In genomic region chr6:138031850-138032249, GRCh38 we compare ENCODE assay signal across 23 cellular contexts.
DNase-seq lines count a peak whose midpoint lies in the region; ATAC-seq, FAIRE-seq and TF ChIP-seq lines count a peak whose summit lies in the region.
"Had no signal": no experiment of that assay in that cellular context is flagged by ENCODE, and none has a peak within 500 bp of the region (broad histone marks: within the 10 kb centered on the region; RNA-seq: fewer than 3 reads in every experiment).

No MANE protein-coding gene starts in this region.

- no peaks in the 10 kb centered on the region for H3K9me3 Mint-ChIP-seq in activated CD8-positive, alpha-beta memory T cell treated with anti-CD3 and anti-CD28 coated beads, Interleukin-2, amount 10 ng/mL, durations not matched to agents 7 days and 5 days (ENCODE audit: low read depth)
- no peaks in the 10 kb centered on the region for H3K9me3 Mint-ChIP-seq in stimulated activated effector memory CD8-positive, alpha-beta T cell treated with anti-CD3 and anti-CD28 coated beads, Interleukin-12 subunit alpha, Interleukin-12 subunit beta, amount 100 ng/mL, for 72 hours
- no peaks in the 10 kb centered on the region for H3K9me3 Mint-ChIP-seq in activated T-cell treated with anti-CD3 and anti-CD28 coated beads, Interleukin-2, amount 50 U/mL, for 4 hours
- H3K9me3 Mint-ChIP-seq: dendritic cell treated with granulocyte-macrophage colony-stimulating factor and Interleukin-4, amounts not matched to agents 40 ng/mL and 50 ng/mL, for 4 days; memory B cell; natural killer cell treated with Interleukin-12 subunit alpha and Interleukin-12 subunit beta and Interleukin-15 and Interleukin-18, amount 100 ng/mL, for 72 hours had no signal

- ATAC-seq in activated CD8-positive, alpha-beta memory T cell treated with anti-CD3 and anti-CD28 coated beads, Interleukin-2, amount 10 ng/mL, durations not matched to agents 7 days and 5 days, result peak; percentile 20
- no peak for ATAC-seq in PC-3
- peak; percentile 88 for ATAC-seq in stimulated activated effector memory CD8-positive, alpha-beta T cell treated with anti-CD3 and anti-CD28 coated beads, Interleukin-12 subunit alpha, Interleukin-12 subunit beta, amount 100 ng/mL, for 72 hours
- ATAC-seq in activated T-cell treated with anti-CD3 and anti-CD28 coated beads, Interleukin-2, amount 50 U/mL, for 4 hours, result no peak

- TF ChIP-seq CTCF in PC-3 (conservative IDR thresholded peaks at IDR 0.05; ENCODE audit: low read depth, low read length) (no peak), esophagus muscularis mucosa (IDR thresholded peaks at IDR 0.05) (no peak)

- H3K4me3 ChIP-seq in PC-3 (ENCODE audit: low read length), result no peak overlapping the region
- peak overlapping the region in 2 of 4 donors; percentile 8 to 25 for H3K4me3 ChIP-seq in esophagus muscularis mucosa
- H3K4me3 ChIP-seq in small intestine (ENCODE audit: low read depth in 1 of 2, low read length in 2 of 2), result no peak overlapping the region
- H3K4me3 ChIP-seq: ascending aorta, thoracic aorta had no signal

- H3K4me2 ChIP-seq in PC-3 (ENCODE audit: low read length), result no peak overlapping the region

- H3K9ac ChIP-seq in PC-3 (ENCODE audit: low read length), result no peak overlapping the region

- POLR2A ChIA-PET in PC-3 (lab: Charles Lee; ENCODE audit: unreplicated experiment), result no interaction called here

- H3K27me3 ChIP-seq in PC-3 (ENCODE audit: low read length) (no peaks in the 10 kb centered on the region), esophagus muscularis mucosa (no peaks in the 10 kb centered on the region), small intestine (ENCODE audit: control insufficient read depth in 2 of 2, insufficient read depth in 2 of 2, low read length in 2 of 2) (no peaks in the 10 kb centered on the region)
- H3K27me3 ChIP-seq: ascending aorta had no signal

- no peak for DNase-seq in activated CD8-positive, alpha-beta memory T cell treated with anti-CD3 and anti-CD28 coated beads, Interleukin-2, amount 10 ng/mL, durations not matched to agents 7 days and 5 days
- no peak for DNase-seq in activated CD8-positive, alpha-beta memory T cell treated with anti-CD3 and anti-CD28 coated beads for 24 hours
- DNase-seq in PC-3 (peak; percentile 27), esophagus muscularis mucosa (ENCODE audit: extremely low spot score) (peak; percentile 42), EL (no peak), small intestine (no peak)
- DNase-seq in stimulated activated effector memory CD8-positive, alpha-beta T cell treated with anti-CD3 and anti-CD28 coated beads, Interleukin-12 subunit alpha, Interleukin-12 subunit beta, amount 100 ng/mL, for 72 hours (ENCODE audit: low spot score in 2 of 2), result no peak
- DNase-seq in activated T-cell treated with anti-CD3 and anti-CD28 coated beads, Interleukin-2, amount 50 U/mL, for 4 hours, result no peak
- DNase-seq: 8988T; activated naive CD4-positive, alpha-beta T cell treated with Interleukin-2 at 50 U/mL for 16 hours; activated T-cell treated with anti-CD3 and anti-CD28 coated beads for 4 hours; erythroblast; glutamatergic neuron; NCI-H1694; NCI-H2227 treated with DMSO at 0.1 percent for 48 hours; NK-92 treated with Interleukin-12 subunit alpha and Interleukin-12 subunit beta, amount 100 ng/mL, for 24 hours; stimulated activated CD8-positive, alpha-beta memory T cell treated with anti-CD3 and anti-CD28 coated beads, Interleukin-4, amount 100 ng/mL, for 48 hours had no signal

- H3K36me3 Mint-ChIP-seq in activated CD8-positive, alpha-beta memory T cell treated with anti-CD3 and anti-CD28 coated beads, Interleukin-2, amount 10 ng/mL, durations not matched to agents 7 days and 5 days, result no peaks in the 10 kb centered on the region
- H3K36me3 Mint-ChIP-seq in stimulated activated effector memory CD8-positive, alpha-beta T cell treated with anti-CD3 and anti-CD28 coated beads, Interleukin-12 subunit alpha, Interleukin-12 subunit beta, amount 100 ng/mL, for 72 hours, result no peaks in the 10 kb centered on the region
- no peaks in the 10 kb centered on the region for H3K36me3 Mint-ChIP-seq in activated T-cell treated with anti-CD3 and anti-CD28 coated beads, Interleukin-2, amount 50 U/mL, for 4 hours (ENCODE audit: insufficient read depth)
- H3K36me3 Mint-ChIP-seq: memory B cell; natural killer cell treated with Interleukin-12 subunit alpha and Interleukin-12 subunit beta and Interleukin-15 and Interleukin-18, amount 100 ng/mL, for 72 hours had no signal

- no peaks in the 10 kb centered on the region for H3K9me3 ChIP-seq in PC-3 (ENCODE audit: low read length)
- H3K9me3 ChIP-seq in esophagus muscularis mucosa, result no peaks in the 10 kb centered on the region
- H3K9me3 ChIP-seq in small intestine (ENCODE audit: control insufficient read depth, low read depth), result no peaks in the 10 kb centered on the region
- H3K9me3 ChIP-seq: ascending aorta, thoracic aorta had no signal

- CTCF ChIA-PET in activated CD8-positive, alpha-beta memory T cell treated with anti-CD3 and anti-CD28 coated beads, Interleukin-2, amount 10 ng/mL, durations not matched to agents 7 days and 5 days (lab: Charles Lee), result no interaction called here
- CTCF ChIA-PET in PC-3 (lab: Charles Lee), result no interaction called here

- no peak for TF ChIP-seq EP300 in esophagus muscularis mucosa (IDR thresholded peaks at IDR 0.05)

- intact Hi-C loops in PC-3 (cut with micrococcal nuclease), result no loop called here
- intact Hi-C loops in esophagus muscularis mucosa (cut with DNase I), result loop anchor here (5.0 kb wide), 1 partner anchor 55 kb away; no protein-coding TSS in a partner anchor

- WGBS in esophagus muscularis mucosa, result 58% methylated on average over 3 of the region's 3 CpGs
- 74 to 91% (median 86%) methylated on average over 3 of the region's 3 CpGs for WGBS in small intestine, 3 donors

- no peaks in the 10 kb centered on the region for H3F3A ChIP-seq in PC-3 (ENCODE audit: low read length, unreplicated experiment)

- H3K27ac ChIP-seq in PC-3 (ENCODE audit: low read length) (peak overlapping the region; percentile 44), esophagus muscularis mucosa (replicated peaks in 1 of 4) (peak overlapping the region; percentile 74 to 86 (median 78)), small intestine (ENCODE audit: low read depth in 1 of 2, low read length in 1 of 2) (no peak overlapping the region)
- H3K27ac ChIP-seq: ascending aorta, thoracic aorta had no signal

- no peak for FAIRE-seq in small intestine (lab: Jason Lieb, UNC)
- FAIRE-seq: islet of Langerhans had no signal

- H3K36me3 ChIP-seq in PC-3 (ENCODE audit: low read depth, low read length) (no peaks in the 10 kb centered on the region), esophagus muscularis mucosa (no peaks in the 10 kb centered on the region), small intestine (ENCODE audit: control insufficient read depth in 2 of 2, insufficient read depth in 2 of 2, low read length in 2 of 2) (no peaks in the 10 kb centered on the region)
- H3K36me3 ChIP-seq: ascending aorta, thoracic aorta had no signal

- no peaks in the 10 kb centered on the region for H3K9me2 ChIP-seq in PC-3 (replicated peaks; ENCODE audit: low read length)

- no peaks in the 10 kb centered on the region for H4K20me1 ChIP-seq in PC-3 (ENCODE audit: low read length)

- peaks cover 7% of the 10 kb centered on the region for H3K27me3 Mint-ChIP-seq in activated CD8-positive, alpha-beta memory T cell treated with anti-CD3 and anti-CD28 coated beads, Interleukin-2, amount 10 ng/mL, durations not matched to agents 7 days and 5 days
- H3K27me3 Mint-ChIP-seq in activated T-cell treated with anti-CD3 and anti-CD28 coated beads, Interleukin-2, amount 50 U/mL, for 4 hours (ENCODE audit: low read depth), result peaks cover 10% of the 10 kb centered on the region

- H3K27ac Mint-ChIP-seq in activated CD8-positive, alpha-beta memory T cell treated with anti-CD3 and anti-CD28 coated beads, Interleukin-2, amount 10 ng/mL, durations not matched to agents 7 days and 5 days, result no peak overlapping the region
- no peak overlapping the region for H3K27ac Mint-ChIP-seq in stimulated activated effector memory CD8-positive, alpha-beta T cell treated with anti-CD3 and anti-CD28 coated beads, Interleukin-12 subunit alpha, Interleukin-12 subunit beta, amount 100 ng/mL, for 72 hours
- H3K27ac Mint-ChIP-seq: dendritic cell treated with granulocyte-macrophage colony-stimulating factor and Interleukin-4, amounts not matched to agents 40 ng/mL and 50 ng/mL, for 4 days; memory B cell; natural killer cell treated with Interleukin-12 subunit alpha and Interleukin-12 subunit beta and Interleukin-15 and Interleukin-18, amount 100 ng/mL, for 72 hours had no signal

- H3K4me3 Mint-ChIP-seq in activated CD8-positive, alpha-beta memory T cell treated with anti-CD3 and anti-CD28 coated beads, Interleukin-2, amount 10 ng/mL, durations not matched to agents 7 days and 5 days, result no peak overlapping the region
- no peak overlapping the region for H3K4me3 Mint-ChIP-seq in stimulated activated effector memory CD8-positive, alpha-beta T cell treated with anti-CD3 and anti-CD28 coated beads, Interleukin-12 subunit alpha, Interleukin-12 subunit beta, amount 100 ng/mL, for 72 hours
- no peak overlapping the region for H3K4me3 Mint-ChIP-seq in activated T-cell treated with anti-CD3 and anti-CD28 coated beads, Interleukin-2, amount 50 U/mL, for 4 hours
- H3K4me3 Mint-ChIP-seq: dendritic cell treated with granulocyte-macrophage colony-stimulating factor and Interleukin-4, amounts not matched to agents 40 ng/mL and 50 ng/mL, for 4 days; memory B cell; natural killer cell treated with Interleukin-12 subunit alpha and Interleukin-12 subunit beta and Interleukin-15 and Interleukin-18, amount 100 ng/mL, for 72 hours had no signal

- H3K79me2 ChIP-seq in PC-3 (ENCODE audit: low read length), result no peaks in the 10 kb centered on the region

- H2AFZ ChIP-seq in PC-3 (ENCODE audit: low read length), result no peak overlapping the region

- peaks cover 27% of the 10 kb centered on the region for H3K4me1 ChIP-seq in PC-3 (ENCODE audit: insufficient read depth, low read length)
- peaks cover 4 to 33% (median 27%) of the 10 kb centered on the region in 4 donors for H3K4me1 ChIP-seq in esophagus muscularis mucosa
- H3K4me1 ChIP-seq in small intestine (ENCODE audit: control insufficient read depth in 2 of 2, insufficient read depth in 1 of 2, low read depth in 1 of 2, low read length in 1 of 2), result no peaks in the 10 kb centered on the region
- H3K4me1 ChIP-seq: ascending aorta had no signal

- no peak for TF ChIP-seq POLR2A in esophagus muscularis mucosa (IDR thresholded peaks at IDR 0.05; ENCODE audit: low read depth)

- no TSS peak for BruUV-seq in PC-3 (replicated peaks; lab: Mats Ljungman, UMichigan)

- H3K4me1 Mint-ChIP-seq in activated CD8-positive, alpha-beta memory T cell treated with anti-CD3 and anti-CD28 coated beads, Interleukin-2, amount 10 ng/mL, durations not matched to agents 7 days and 5 days, result peaks cover 2% of the 10 kb centered on the region
- H3K4me1 Mint-ChIP-seq in stimulated activated effector memory CD8-positive, alpha-beta T cell treated with anti-CD3 and anti-CD28 coated beads, Interleukin-12 subunit alpha, Interleukin-12 subunit beta, amount 100 ng/mL, for 72 hours, result peaks cover 6% of the 10 kb centered on the region
- H3K4me1 Mint-ChIP-seq in activated T-cell treated with anti-CD3 and anti-CD28 coated beads, Interleukin-2, amount 50 U/mL, for 4 hours (ENCODE audit: low read depth), result no peaks in the 10 kb centered on the region

Comparison
In these comparisons a context has a peak if more than half of its experiments do, and no peak if none do; other contexts are left out.
1. ATAC-seq: peak in activated CD8-positive, alpha-beta memory T cell treated with anti-CD3 and anti-CD28 coated beads, Interleukin-2, amount 10 ng/mL, durations not matched to agents 7 days and 5 days (single experiment) and stimulated activated effector memory CD8-positive, alpha-beta T cell treated with anti-CD3 and anti-CD28 coated beads, Interleukin-12 subunit alpha, Interleukin-12 subunit beta, amount 100 ng/mL, for 72 hours (single experiment); none in PC-3 (single experiment) and activated T-cell treated with anti-CD3 and anti-CD28 coated beads, Interleukin-2, amount 50 U/mL, for 4 hours (0 of 2).
2. DNase-seq: peak in PC-3 (single experiment) and esophagus muscularis mucosa (single experiment); none in activated CD8-positive, alpha-beta memory T cell treated with anti-CD3 and anti-CD28 coated beads, Interleukin-2, amount 10 ng/mL, durations not matched to agents 7 days and 5 days (single experiment), activated CD8-positive, alpha-beta memory T cell treated with anti-CD3 and anti-CD28 coated beads for 24 hours (single experiment), stimulated activated effector memory CD8-positive, alpha-beta T cell treated with anti-CD3 and anti-CD28 coated beads, Interleukin-12 subunit alpha, Interleukin-12 subunit beta, amount 100 ng/mL, for 72 hours (0 of 2), EL (single experiment), activated T-cell treated with anti-CD3 and anti-CD28 coated beads, Interleukin-2, amount 50 U/mL, for 4 hours (single experiment) and small intestine (single experiment).
3. H3K27ac ChIP-seq: peak in PC-3 (single experiment) and esophagus muscularis mucosa (4 of 4); none in small intestine (0 of 2).